In the genomic region with DNA sequence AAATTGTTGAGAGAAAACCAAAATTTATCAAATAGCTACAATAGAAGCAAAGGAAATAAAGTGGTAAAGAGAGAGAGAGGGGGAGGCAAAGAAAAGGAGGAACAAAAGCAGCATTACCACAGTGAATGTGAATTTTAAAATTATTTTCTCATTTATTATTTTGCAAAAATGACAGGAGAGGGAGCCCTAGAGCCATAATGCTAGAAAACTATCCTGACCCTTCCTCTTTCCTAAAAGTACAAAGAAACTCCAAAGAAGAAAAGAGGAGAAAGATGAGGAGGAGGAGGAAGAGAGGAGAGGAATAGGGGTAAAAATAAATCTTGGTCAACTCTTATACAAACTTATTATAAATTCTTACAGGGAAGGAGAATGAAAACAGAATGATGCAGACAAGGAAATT, we compare ENCODE assay signal across 10 cellular contexts.
A peak's percentile ranks its signal among the peaks of the same experiment; 100 is the strongest.
DNase-seq lines count a peak whose midpoint lies in the region; ATAC-seq and TF ChIP-seq lines count a peak whose summit lies in the region.
"Had no signal": no experiment of that assay in that cellular context is flagged by ENCODE, and none has a peak within 500 bp of the region (broad histone marks: within the 10 kb centered on the region; RNA-seq: fewer than 3 reads in every experiment).

No MANE protein-coding gene starts in this region.

- no peak overlapping the region for H3K4me3 ChIP-seq in A673 (ENCODE audit: low read depth, low read length, poor library complexity, severe bottlenecking)

- no peaks in the 10 kb centered on the region for H3K9me3 ChIP-seq in A673 (ENCODE audit: low read depth, low read length, poor library complexity, severe bottlenecking)

- POLR2A ChIA-PET in A673 (lab: Charles Lee; ENCODE audit: low non-redundant PET) (no interaction called here), RWPE1 (lab: Yijun Ruan, JAX; ENCODE audit: low non-redundant PET) (no interaction called here)

- H3K27me3 ChIP-seq in A673 (replicated peaks; ENCODE audit: insufficient read depth, low read depth, low read length, poor library complexity): no peaks in the 10 kb centered on the region

- no peaks in the 10 kb centered on the region for H3K4me1 ChIP-seq in A673 (ENCODE audit: insufficient read depth, low read length, poor library complexity, severe bottlenecking)

- H3K4me3 Mint-ChIP-seq in activated CD4-positive, alpha-beta T cell treated with anti-CD3 and anti-CD28 coated beads, Interleukin-2, amount 10 ng/mL, durations not matched to agents 24 days and 14 days: no peak overlapping the region

- H3K27me3 Mint-ChIP-seq in activated CD4-positive, alpha-beta T cell treated with anti-CD3 and anti-CD28 coated beads, Interleukin-2, amount 10 ng/mL, durations not matched to agents 24 days and 14 days: no peaks in the 10 kb centered on the region

- no peaks in the 10 kb centered on the region for H3K36me3 ChIP-seq in A673 (ENCODE audit: insufficient read depth, low read length, poor library complexity, severe bottlenecking)

- BruUV-seq in A673 (replicated peaks; lab: Mats Ljungman, UMichigan): no TSS peak

- H3K36me3 Mint-ChIP-seq in activated CD4-positive, alpha-beta T cell treated with anti-CD3 and anti-CD28 coated beads, Interleukin-2, amount 10 ng/mL, durations not matched to agents 24 days and 14 days (ENCODE audit: low read depth): no peaks in the 10 kb centered on the region

- DNase-seq in A673 (ENCODE audit: low spot score) (peak; percentile 2), RWPE1 (ENCODE audit: low spot score) (no peak), fibroblast of peridontal ligament (ENCODE audit: extremely low read depth) (peak; percentile 27), head of caudate nucleus (no peak)
- DNase-seq in activated CD4-positive, alpha-beta T cell treated with anti-CD3 and anti-CD28 coated beads, Interleukin-2, amount 10 ng/mL, durations not matched to agents 24 days and 14 days: no peak
- no peak for DNase-seq in activated T-cell treated with anti-CD3 and anti-CD28 coated beads, Interleukin-2, amount 50 U/mL, for 48 hours
- DNase-seq: activated naive CD4-positive, alpha-beta T cell; occipital lobe had no signal

- no peaks in the 10 kb centered on the region for H3K4me1 Mint-ChIP-seq in activated CD4-positive, alpha-beta T cell treated with anti-CD3 and anti-CD28 coated beads, Interleukin-2, amount 10 ng/mL, durations not matched to agents 24 days and 14 days

- TF ChIP-seq CTCF in A673 (conservative IDR thresholded peaks at IDR 0.05; ENCODE audit: low read depth, low read length): peak; percentile 51
- TF ChIP-seq CTCF in GM12872 (IDR thresholded peaks at IDR 0.05; ENCODE audit: insufficient read depth, low read depth, low read length): 0 out of 3 replicates have a peak, but pooled peaks have one; percentile 13
- peak; percentile 22; the same call in 1 of the 2 replicates for TF ChIP-seq CTCF in RWPE1 (conservative IDR thresholded peaks at IDR 0.05; ENCODE audit: low read depth)

- H3K27ac ChIP-seq in A673 (ENCODE audit: low read depth, low read length, poor library complexity, severe bottlenecking): no peak overlapping the region
- H3K27ac ChIP-seq in RWPE1: no peak overlapping the region

- no peak overlapping the region for H3K27ac Mint-ChIP-seq in activated CD4-positive, alpha-beta T cell treated with anti-CD3 and anti-CD28 coated beads, Interleukin-2, amount 10 ng/mL, durations not matched to agents 24 days and 14 days

- no peak for ATAC-seq in HG02642 (IDR thresholded peaks at IDR 0.05; ENCODE audit: poor library complexity, unreplicated experiment)

- intact Hi-C loops in A673 (cut with micrococcal nuclease; ENCODE audit: unreplicated experiment): loop anchor here (5.0 to 10.0 kb wide), 2 partner anchors 1076 to 1168 kb away; no protein-coding TSS in a partner anchor
- intact Hi-C loops in activated CD4-positive, alpha-beta T cell treated with anti-CD3 and anti-CD28 coated beads, Interleukin-2, amount 10 ng/mL, durations not matched to agents 24 days and 14 days (cut with micrococcal nuclease): no loop called here
- intact Hi-C loops in head of caudate nucleus (cut with DNase I): no loop called here

- H3K9me3 Mint-ChIP-seq in activated CD4-positive, alpha-beta T cell treated with anti-CD3 and anti-CD28 coated beads, Interleukin-2, amount 10 ng/mL, durations not matched to agents 24 days and 14 days: no peaks in the 10 kb centered on the region

- CTCF ChIA-PET in A673 (lab: Charles Lee): interaction anchor here (0.6 kb wide), 1 partner anchor 775 kb away, joined by 3 read pairs; no protein-coding TSS in a partner anchor
- CTCF ChIA-PET in RWPE1 (lab: Yijun Ruan, JAX): interaction anchor here (0.6 to 1.8 kb wide), 6 partner anchors 173 to 1301 kb away, joined by 3 to 8 read pairs (median 4); no protein-coding TSS in a partner anchor

Comparison
In these comparisons a context has a peak if more than half of its experiments do, and no peak if none do; other contexts are left out.
1. DNase-seq: peak in A673 (single experiment) and fibroblast of peridontal ligament (single experiment); none in RWPE1 (single experiment), activated CD4-positive, alpha-beta T cell treated with anti-CD3 and anti-CD28 coated beads, Interleukin-2, amount 10 ng/mL, durations not matched to agents 24 days and 14 days (single experiment), head of caudate nucleus (0 of 42) and activated T-cell treated with anti-CD3 and anti-CD28 coated beads, Interleukin-2, amount 50 U/mL, for 48 hours (0 of 2).
2. Peak in every context shown above with its lines, with median percentiles within 50 percentile points of each other: CTCF ChIP-seq.